ENCODE assay signal across 9 cellular contexts in genomic region chr19:2081873-2082810, GRCh38. TPM values are rescaled to one million over a fixed set of nuclear protein-coding genes. Genes with fewer than 3 reads are reported as not detected.
DNase-seq lines count a peak whose midpoint lies in the region; ATAC-seq and TF ChIP-seq lines count a peak whose summit lies in the region.
"Had no signal": no experiment of that assay in that cellular context is flagged by ENCODE, and none has a peak within 500 bp of the region (broad histone marks: within the 10 kb centered on the region; RNA-seq: fewer than 3 reads in every experiment).

No MANE protein-coding gene starts in this region.

- no peak overlapping the region for H3K9ac ChIP-seq in skeletal muscle tissue (ENCODE audit: low read depth in 1 of 3, low read length in 3 of 3)

- peak; percentile 47 for TF ChIP-seq POLR2A in GM18505 (IDR thresholded peaks at IDR 0.05; ENCODE audit: borderline replicate concordance, extremely low read depth, insufficient read depth, insufficient read length)
- TF ChIP-seq POLR2A in adrenal gland (IDR thresholded peaks at IDR 0.05) = no peak
- no peak for TF ChIP-seq POLR2A in prostate gland (IDR thresholded peaks at IDR 0.05)

- WGBS in adrenal gland, 4 donors = 77 to 84% (median 81%) methylated on average over 13 to 30 of the region's 30 CpGs
- WGBS in prostate gland = 89% methylated on average over 28 of the region's 30 CpGs

- intact Hi-C loops in adrenal gland (cut with DNase I) (no loop called here), prostate gland (cut with DNase I) (no loop called here)

- H3K9me3 ChIP-seq in adrenal gland (replicated peaks in 1 of 3) (no peaks in the 10 kb centered on the region), skeletal muscle tissue (ENCODE audit: control insufficient read depth in 3 of 3, low read length in 3 of 3) (no peaks in the 10 kb centered on the region), prostate gland (no peaks in the 10 kb centered on the region)

- no peak for DNase-seq in RWPE1 (ENCODE audit: low spot score)
- DNase-seq in adrenal gland = no peak
- no peak for DNase-seq in NCI-H1694 treated with DMSO at 0.1 percent for 48 hours (lab: John Stamatoyannopoulos, UW)
- DNase-seq in ecto neural progenitor cell (ENCODE audit: low spot score) = no peak
- no peak for DNase-seq in NCI-H226
- DNase-seq in prostate gland (ENCODE audit: low spot score) = no peak
- DNase-seq: cortex of kidney had no signal

- H3K27ac ChIP-seq in RWPE1 (peak overlapping the region; percentile 98), adrenal gland (peak overlapping the region in 3 of 5 donors; percentile 6 to 53 (median 8)), skeletal muscle tissue (ENCODE audit: low read depth, low read length) (peak overlapping the region; percentile 44), prostate gland (peak overlapping the region in 1 of 2 donors; percentile 18)

- H3K27me3 ChIP-seq in adrenal gland (no peaks in the 10 kb centered on the region), skeletal muscle tissue (ENCODE audit: control insufficient read depth in 3 of 3, insufficient read depth in 3 of 3, low read length in 3 of 3) (no peaks in the 10 kb centered on the region), prostate gland (replicated peaks; ENCODE audit: insufficient read depth) (no peaks in the 10 kb centered on the region)

- POLR2A ChIA-PET in RWPE1 (lab: Yijun Ruan, JAX; ENCODE audit: low non-redundant PET) = no interaction called here

- peaks cover 0 to 32% of the 10 kb centered on the region in 2 donors for H3K36me3 ChIP-seq in adrenal gland (replicated peaks in 1 of 2)
- peaks cover 12 to 28% (median 27%) of the 10 kb centered on the region in 3 donors for H3K36me3 ChIP-seq in skeletal muscle tissue (ENCODE audit: control insufficient read depth in 3 of 3, insufficient read depth in 3 of 3, low read length in 3 of 3)
- H3K36me3 ChIP-seq in prostate gland = peaks cover 0 to 13% of the 10 kb centered on the region in 2 donors

- H3K4me1 ChIP-seq in adrenal gland (replicated peaks in 1 of 2) (peaks cover 0 to 11% of the 10 kb centered on the region in 2 donors), skeletal muscle tissue (ENCODE audit: control insufficient read depth in 3 of 3, insufficient read depth in 3 of 3, low read length in 3 of 3) (peaks cover 0 to 12% (median 7%) of the 10 kb centered on the region in 3 donors), prostate gland (replicated peaks) (peaks cover 6% of the 10 kb centered on the region)

- H3K4me3 ChIP-seq in adrenal gland = no peak overlapping the region
- H3K4me3 ChIP-seq in skeletal muscle tissue (ENCODE audit: low read length in 3 of 3) = no peak overlapping the region
- H3K4me3 ChIP-seq in prostate gland = no peak overlapping the region

- ATAC-seq in GM18505 (IDR thresholded peaks at IDR 0.05; ENCODE audit: unreplicated experiment) = no peak

- CTCF ChIA-PET in RWPE1 (lab: Yijun Ruan, JAX) = no interaction called here

- no peak for TF ChIP-seq CTCF in RWPE1 (conservative IDR thresholded peaks at IDR 0.05; ENCODE audit: low read depth)
- TF ChIP-seq CTCF in adrenal gland (IDR thresholded peaks at IDR 0.05) = no peak
- TF ChIP-seq CTCF in prostate gland (IDR thresholded peaks at IDR 0.05) = no peak

RNA-seq across cellular contexts. Expression of gene MOB3A, which starts 14.0 kb away (rescaled TPM):
- 10 to 100 TPM; 25.5 to 54.0 (median 45.2) TPM for total RNA-seq in adrenal gland
- 10 to 100 TPM; 13.6 to 22.4 (median 16.0) TPM for polyA plus RNA-seq in adrenal gland
- 12.0 TPM for total RNA-seq in skeletal muscle tissue
- total RNA-seq in prostate gland = 10 to 100 TPM; 40.1 to 43.5 TPM

RNA-seq across cellular contexts. Expression of gene IZUMO4, which starts 14.6 kb away (rescaled TPM):
- total RNA-seq in adrenal gland = 1 to 10 TPM in 6 of 8 donors, under 1 TPM in 2; 0.69 to 8.7 (median 2.1) TPM
- polyA plus RNA-seq in adrenal gland = 10 to 100 TPM in 2 of 3 donors, 1 to 10 TPM in 1; 2.6 to 24.6 (median 17.4) TPM
- total RNA-seq in skeletal muscle tissue = 2.1 TPM
- total RNA-seq in prostate gland = 10 to 100 TPM; 11.8 to 50.2 TPM

RNA-seq across cellular contexts. Expression of gene MKNK2, which starts 31.1 kb away (rescaled TPM):
- total RNA-seq in adrenal gland = 100 to 1,000 TPM; 106 to 440 (median 171) TPM
- polyA plus RNA-seq in adrenal gland = 100 to 1,000 TPM in 2 of 3 donors, 10 to 100 TPM in 1; 30.4 to 238 (median 140) TPM
- 32.4 TPM for total RNA-seq in skeletal muscle tissue
- total RNA-seq in prostate gland = 100 to 1,000 TPM; 141 to 189 TPM
